In genomic region chr12:70721216-70721615, GRCh38 we compare ENCODE assay signal across 12 cellular contexts.
"Had no signal": no experiment of that assay in that cellular context is flagged by ENCODE, and none has a peak within 500 bp of the region (broad histone marks: within the 10 kb centered on the region; RNA-seq: fewer than 3 reads in every experiment).

No MANE protein-coding gene starts in this region.

- FAIRE-seq: keratinocyte, pancreas had no signal

- H3K4me1 ChIP-seq: pancreas had no signal

- H3K9me3 ChIP-seq: pancreas had no signal

- H3K4me3 Mint-ChIP-seq: activated CD4-positive, alpha-beta T cell treated with anti-CD3 and anti-CD28 coated beads for 36 hours; activated CD8-positive, alpha-beta T cell treated with anti-CD3 and anti-CD28 coated beads for 36 hours; activated naive CD8-positive, alpha-beta T cell treated with anti-CD3 and anti-CD28 coated beads, Interleukin-2, amount 10 ng/mL, durations not matched to agents 7 days and 5 days; naive B cell had no signal

- H3K9me3 Mint-ChIP-seq: activated CD8-positive, alpha-beta T cell treated with anti-CD3 and anti-CD28 coated beads for 36 hours; activated naive CD8-positive, alpha-beta T cell treated with anti-CD3 and anti-CD28 coated beads, Interleukin-2, amount 10 ng/mL, durations not matched to agents 7 days and 5 days; naive B cell had no signal

- H3K36me3 Mint-ChIP-seq: activated naive CD8-positive, alpha-beta T cell treated with anti-CD3 and anti-CD28 coated beads, Interleukin-2, amount 10 ng/mL, durations not matched to agents 7 days and 5 days; naive B cell had no signal

- H3K27me3 ChIP-seq: pancreas had no signal

- H3K27ac Mint-ChIP-seq: activated CD4-positive, alpha-beta T cell treated with anti-CD3 and anti-CD28 coated beads for 36 hours; activated CD8-positive, alpha-beta T cell treated with anti-CD3 and anti-CD28 coated beads for 36 hours; activated naive CD8-positive, alpha-beta T cell treated with anti-CD3 and anti-CD28 coated beads, Interleukin-2, amount 10 ng/mL, durations not matched to agents 7 days and 5 days had no signal

- H3K36me3 ChIP-seq: pancreas had no signal

- H3K4me3 ChIP-seq: pancreas had no signal

- H3K27ac ChIP-seq: pancreas had no signal

- ATAC-seq: activated CD4-positive, alpha-beta T cell treated with anti-CD3 and anti-CD28 coated beads for 36 hours; activated CD8-positive, alpha-beta T cell treated with anti-CD3 and anti-CD28 coated beads for 36 hours; pancreas had no signal

- DNase-seq: activated CD4-positive, alpha-beta T cell treated with anti-CD3 and anti-CD28 coated beads for 36 hours; activated CD8-positive, alpha-beta memory T cell treated with anti-CD3 and anti-CD28 coated beads, Interleukin-2, amount 50 U/mL, for 4 hours; activated CD8-positive, alpha-beta T cell treated with anti-CD3 and anti-CD28 coated beads for 36 hours; activated naive CD8-positive, alpha-beta T cell treated with anti-CD3 and anti-CD28 coated beads, Interleukin-2, amount 10 ng/mL, durations not matched to agents 7 days and 5 days; anterior cingulate cortex; foreskin melanocyte; naive B cell; pancreas; stimulated activated CD4-positive, alpha-beta T cell treated with anti-CD3 and anti-CD28 coated beads, Interleukin-1b, Interleukin-23, amount 100 ng/mL, for 48 hours; stimulated activated naive CD4-positive, alpha-beta T cell; T-helper 9 cell had no signal
